2 cellular contexts compared by ENCODE assay signal in genomic region chr6:133764813-133765208, GRCh38.
TF ChIP-seq lines count a peak whose summit lies in the region.

No MANE protein-coding gene starts in this region.

TF ChIP-seq in liver, 16 proteins besides CTCF, POLR2A, EP300 and RAD21 (continued from another document):
- no peak for TF ChIP-seq REST (IDR thresholded peaks at IDR 0.05)
TF ChIP-seq in liver: peak in this region for 1.

TF ChIP-seq in HepG2, 621 proteins besides CTCF, POLR2A, EP300 and RAD21 (continued from another document):
- TF ChIP-seq HOMEZ (CRISPR knock-in tag; IDR thresholded peaks at IDR 0.05; ENCODE audit: low read depth) (no peak), ZNF501 (CRISPR knock-in tag; IDR thresholded peaks at IDR 0.05) (no peak), ZNF264 (CRISPR knock-in tag; IDR thresholded peaks at IDR 0.05) (no peak), ZNF781 (CRISPR knock-in tag; IDR thresholded peaks at IDR 0.05; ENCODE audit: borderline replicate concordance, not compliant biosample characterization) (no peak)
